In the genomic region with DNA sequence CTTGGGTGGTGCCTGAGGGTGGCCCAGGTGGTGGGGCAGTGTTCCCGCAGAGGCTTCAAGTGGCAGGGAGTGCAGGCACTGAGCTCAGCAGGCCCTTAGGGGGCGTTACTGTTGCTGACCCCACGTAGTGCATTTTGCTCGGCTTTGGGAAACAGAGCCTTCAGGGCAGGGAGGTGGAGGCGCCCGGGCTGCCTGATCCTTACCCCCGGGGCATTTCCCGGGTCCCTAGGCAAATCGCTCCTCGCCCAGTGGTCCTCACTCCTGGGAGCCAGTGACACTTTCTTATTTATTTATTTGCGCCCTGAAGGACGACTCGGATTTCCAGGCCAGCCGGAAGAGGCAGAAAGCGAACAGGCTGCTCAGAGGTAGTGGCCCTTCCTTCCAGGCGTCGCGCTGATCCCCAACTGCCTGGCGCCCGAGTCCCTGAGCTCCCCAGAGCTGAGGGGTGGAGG, we compare ENCODE assay signal across 12 cellular contexts. TPM values are rescaled to one million over a fixed set of nuclear protein-coding genes. Genes with fewer than 3 reads are reported as not detected.
DNase-seq lines count a peak whose midpoint lies in the region; ATAC-seq and TF ChIP-seq lines count a peak whose summit lies in the region.
"Had no signal": no experiment of that assay in that cellular context is flagged by ENCODE, and none has a peak within 500 bp of the region (broad histone marks: within the 10 kb centered on the region; RNA-seq: fewer than 3 reads in every experiment).

No MANE protein-coding gene starts in this region.

- no peaks in the 10 kb centered on the region for H3K9me3 Mint-ChIP-seq in activated CD4-positive, alpha-beta T cell treated with anti-CD3 and anti-CD28 coated beads, Interleukin-2, amount 10 ng/mL, durations not matched to agents 7 days and 5 days
- H3K9me3 Mint-ChIP-seq: activated naive CD4-positive, alpha-beta T cell treated with anti-CD3 and anti-CD28 coated beads, Interleukin-2, amount 50 U/mL, for 72 hours had no signal

- peak overlapping the region; percentile 25 for H3K27ac Mint-ChIP-seq in activated CD4-positive, alpha-beta T cell treated with anti-CD3 and anti-CD28 coated beads, Interleukin-2, amount 10 ng/mL, durations not matched to agents 7 days and 5 days

- DNase-seq in activated CD4-positive, alpha-beta T cell treated with anti-CD3 and anti-CD28 coated beads, Interleukin-2, amount 10 ng/mL, durations not matched to agents 7 days and 5 days, result no peak
- no peak for DNase-seq in activated CD4-positive, alpha-beta T cell treated with anti-CD3 and anti-CD28 coated beads, Interleukin-2, amount 50 U/mL, for 4 hours
- DNase-seq in Karpas-422, result peak; percentile 43
- no peak for DNase-seq in choroid plexus epithelial cell (ENCODE audit: low read depth)
- DNase-seq in smooth muscle cell (lab: John Stamatoyannopoulos, UW; ENCODE audit: unreplicated experiment), result no peak
- DNase-seq in NK-92 treated with Interleukin-12 subunit alpha and Interleukin-12 subunit beta, amount 100 ng/mL, for 24 hours (lab: John Stamatoyannopoulos, UW), result no peak
- DNase-seq: dorsolateral prefrontal cortex, RPMI8226 had no signal

- H3F3A ChIP-seq in smooth muscle cell (ENCODE audit: low read depth), result no peaks in the 10 kb centered on the region

- WGBS in smooth muscle cell (ENCODE audit: low lambda C conversion rate), result 3% methylated on average over 20 of the region's 20 CpGs

- TF ChIP-seq CTCF in choroid plexus epithelial cell (conservative IDR thresholded peaks at IDR 0.05; ENCODE audit: low read depth, low read length) (peak; percentile 8), smooth muscle cell (IDR thresholded peaks at IDR 0.05; ENCODE audit: borderline replicate concordance, insufficient read depth, poor library complexity, severe bottlenecking) (peak; percentile 12)

- H3K4me1 ChIP-seq in Karpas-422 (ENCODE audit: low read length) (no peaks in the 10 kb centered on the region), smooth muscle cell (ENCODE audit: low read depth) (peaks cover 27% of the 10 kb centered on the region)

- H3K9me3 ChIP-seq in Karpas-422 (ENCODE audit: low read length), result no peaks in the 10 kb centered on the region
- no peaks in the 10 kb centered on the region for H3K9me3 ChIP-seq in smooth muscle cell (replicated peaks; ENCODE audit: low read depth)

- H3K27ac ChIP-seq in Karpas-422 (ENCODE audit: low read length) (no peak overlapping the region), smooth muscle cell (ENCODE audit: low read depth) (no peak overlapping the region)
- H3K27ac ChIP-seq: dorsolateral prefrontal cortex, HL-60 had no signal

- POLR2A ChIA-PET in activated CD4-positive, alpha-beta T cell treated with anti-CD3 and anti-CD28 coated beads, Interleukin-2, amount 10 ng/mL, durations not matched to agents 7 days and 5 days (lab: Charles Lee), result no interaction called here

- no peak overlapping the region for H3K4me3 Mint-ChIP-seq in activated CD4-positive, alpha-beta T cell treated with anti-CD3 and anti-CD28 coated beads, Interleukin-2, amount 10 ng/mL, durations not matched to agents 7 days and 5 days

- H3K27me3 ChIP-seq in Karpas-422 (ENCODE audit: low read length), result no peaks in the 10 kb centered on the region
- peaks cover 94% of the 10 kb centered on the region for H3K27me3 ChIP-seq in smooth muscle cell (ENCODE audit: low read depth)

- H3K36me3 ChIP-seq in Karpas-422 (ENCODE audit: insufficient read depth, low read length) (no peaks in the 10 kb centered on the region), smooth muscle cell (ENCODE audit: low read depth) (no peaks in the 10 kb centered on the region)

- ATAC-seq in HG03521 (IDR thresholded peaks at IDR 0.05; ENCODE audit: unreplicated experiment), result no peak
- no peak for ATAC-seq in HG02763 (IDR thresholded peaks at IDR 0.05; ENCODE audit: unreplicated experiment)

- H3K4me1 Mint-ChIP-seq in activated CD4-positive, alpha-beta T cell treated with anti-CD3 and anti-CD28 coated beads, Interleukin-2, amount 10 ng/mL, durations not matched to agents 7 days and 5 days, result peaks cover 43% of the 10 kb centered on the region

- no peak overlapping the region for H2AFZ ChIP-seq in Karpas-422 (ENCODE audit: low read length)
- H2AFZ ChIP-seq in smooth muscle cell (ENCODE audit: low read depth), result no peak overlapping the region

- H3K27me3 Mint-ChIP-seq in activated CD4-positive, alpha-beta T cell treated with anti-CD3 and anti-CD28 coated beads, Interleukin-2, amount 10 ng/mL, durations not matched to agents 7 days and 5 days, result peaks cover 94% of the 10 kb centered on the region

- H3K79me2 ChIP-seq in Karpas-422 (ENCODE audit: low read length) (no peaks in the 10 kb centered on the region), smooth muscle cell (ENCODE audit: low read depth) (no peaks in the 10 kb centered on the region)

- H3K9ac ChIP-seq in Karpas-422 (ENCODE audit: low read length), result no peak overlapping the region
- no peak overlapping the region for H3K9ac ChIP-seq in smooth muscle cell (ENCODE audit: low read depth)

- H3K36me3 Mint-ChIP-seq in activated CD4-positive, alpha-beta T cell treated with anti-CD3 and anti-CD28 coated beads, Interleukin-2, amount 10 ng/mL, durations not matched to agents 7 days and 5 days (ENCODE audit: low read depth), result no peaks in the 10 kb centered on the region
- H3K36me3 Mint-ChIP-seq: activated naive CD4-positive, alpha-beta T cell treated with anti-CD3 and anti-CD28 coated beads, Interleukin-2, amount 50 U/mL, for 72 hours had no signal

- no peak overlapping the region for H3K4me3 ChIP-seq in Karpas-422 (ENCODE audit: low read length)
- H3K4me3 ChIP-seq in choroid plexus epithelial cell (ENCODE audit: low read depth, low read length), result no peak overlapping the region
- no peak overlapping the region for H3K4me3 ChIP-seq in smooth muscle cell
- H3K4me3 ChIP-seq: dorsolateral prefrontal cortex had no signal

- H4K20me1 ChIP-seq in Karpas-422 (ENCODE audit: insufficient read depth, low read depth, low read length) (no peaks in the 10 kb centered on the region), smooth muscle cell (ENCODE audit: low read depth) (no peaks in the 10 kb centered on the region)

- no peak overlapping the region for H3K4me2 ChIP-seq in Karpas-422 (ENCODE audit: low read depth, low read length, poor library complexity, severe bottlenecking)
- no peak overlapping the region for H3K4me2 ChIP-seq in smooth muscle cell

- no peaks in the 10 kb centered on the region for H3K9me2 ChIP-seq in Karpas-422 (replicated peaks; ENCODE audit: insufficient read depth, low read length)

- CTCF ChIA-PET in activated CD4-positive, alpha-beta T cell treated with anti-CD3 and anti-CD28 coated beads, Interleukin-2, amount 10 ng/mL, durations not matched to agents 7 days and 5 days (lab: Charles Lee), result interaction anchor here (0.8 to 2.0 kb wide), 7 partner anchors 10 to 78 kb away, joined by 3 to 13 read pairs (median 4); a partner anchor contains a TSS

RNA-seq across cellular contexts. Expression of a gene that starts 10.1 kb away (rescaled TPM):
- total RNA-seq in activated CD4-positive, alpha-beta T cell treated with anti-CD3 and anti-CD28 coated beads, Interleukin-2, amount 10 ng/mL, durations not matched to agents 7 days and 5 days, result under 1 TPM; 0.54 to 0.57 TPM
- not detected in 2 replicates for total RNA-seq in Karpas-422 (2014; rRNA removed; shearing (Covaris generic); ENCODE audit: low replicate concordance)
- total RNA-seq in smooth muscle cell, result not detected in 2 replicates
- not detected in 2 replicates for polyA plus RNA-seq in smooth muscle cell
- total RNA-seq: dorsolateral prefrontal cortex had no signal
